ENCODE assay signal across 3 cellular contexts in the genomic region with DNA sequence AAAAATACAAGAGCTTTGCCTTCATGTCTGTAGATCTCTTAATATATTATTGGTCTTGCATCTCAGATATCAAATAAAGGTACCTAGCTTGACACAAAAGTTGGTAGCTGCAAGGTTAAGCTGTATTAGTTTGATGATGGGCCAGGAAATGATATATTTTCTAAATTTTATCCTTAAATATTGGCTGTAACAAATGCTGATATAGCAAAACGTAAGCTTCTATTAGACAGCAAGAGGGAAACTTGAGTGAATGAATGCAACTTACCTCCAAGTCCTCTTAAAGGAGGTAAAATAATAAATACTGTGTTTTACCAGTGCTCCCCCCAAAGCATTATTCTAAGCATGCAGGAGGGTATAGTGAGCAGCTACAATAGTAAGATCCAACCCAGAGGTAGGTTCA.
A peak's percentile ranks its signal among the peaks of the same experiment; 100 is the strongest.
TF ChIP-seq lines count a peak whose summit lies in the region.

No MANE protein-coding gene starts in this region.

TF ChIP-seq in A549, 52 proteins besides CTCF, POLR2A, EP300 and RAD21:
- peak; percentile 57 for TF ChIP-seq MAFK (IDR thresholded peaks at IDR 0.05; ENCODE audit: partially characterized antibody)

TF ChIP-seq in IMR-90, 13 proteins besides CTCF, POLR2A, EP300 and RAD21:
- peak; percentile 74 for TF ChIP-seq MAFK (IDR thresholded peaks at IDR 0.05; ENCODE audit: low read depth, low read length)

TF ChIP-seq in K562, 482 proteins besides CTCF, POLR2A, EP300 and RAD21:
- TF ChIP-seq C11orf30 (IDR thresholded peaks at IDR 0.05; ENCODE audit: low read depth) (peak; percentile 16; the same call in 1 of the 2 replicates), ZNF316 (IDR thresholded peaks at IDR 0.05) (peak; percentile 27; the same call in 1 of the 2 replicates), MAFF (IDR thresholded peaks at IDR 0.05; ENCODE audit: low read length) (0 out of 2 replicates have a peak, but pooled peaks have one; percentile 8)
